ENCODE assay signal across 28 cellular contexts in genomic region chr3:121231872-121232271, GRCh38.
"Had no signal": no experiment of that assay in that cellular context is flagged by ENCODE, and none has a peak within 500 bp of the region (broad histone marks: within the 10 kb centered on the region; RNA-seq: fewer than 3 reads in every experiment).

No MANE protein-coding gene starts in this region.

- H3K36me3 Mint-ChIP-seq: activated CD8-positive, alpha-beta memory T cell treated with anti-CD3 and anti-CD28 coated beads, Interleukin-2, amount 10 ng/mL, durations not matched to agents 7 days and 5 days; brain; mesothelial cell of epicardium; naive thymus-derived CD8-positive, alpha-beta T cell; neural progenitor cell; stimulated activated naive B cell treated with anti-CD40 and anti-IgM and Interleukin-4, amounts not matched to agents 10 μg/mL and 1 μg/mL and 100 μg/mL, for 72 hours had no signal

- H3K36me3 ChIP-seq: colonic mucosa, neural progenitor cell, sigmoid colon, transverse colon, uterus had no signal

- H3K4me3 Mint-ChIP-seq: activated CD4-positive, alpha-beta T cell treated with anti-CD3 and anti-CD28 coated beads, Interleukin-2, amount 10 ng/mL, durations not matched to agents 7 days and 5 days; activated CD8-positive, alpha-beta memory T cell treated with anti-CD3 and anti-CD28 coated beads, Interleukin-2, amount 10 ng/mL, durations not matched to agents 7 days and 5 days; activated CD8-positive, alpha-beta T cell treated with anti-CD3 and anti-CD28 coated beads for 36 hours; activated naive CD8-positive, alpha-beta T cell treated with anti-CD3 and anti-CD28 coated beads, Interleukin-2, amount 50 U/mL, for 24 hours; brain; central memory CD8-positive, alpha-beta T cell; effector memory CD8-positive, alpha-beta T cell; mesothelial cell of epicardium; naive thymus-derived CD8-positive, alpha-beta T cell; neural progenitor cell; stimulated activated naive B cell treated with anti-CD40 and anti-IgM and Interleukin-4, amounts not matched to agents 10 μg/mL and 1 μg/mL and 100 μg/mL, for 72 hours had no signal

- H3K27ac Mint-ChIP-seq: activated CD4-positive, alpha-beta T cell treated with anti-CD3 and anti-CD28 coated beads, Interleukin-2, amount 10 ng/mL, durations not matched to agents 7 days and 5 days; activated CD8-positive, alpha-beta memory T cell treated with anti-CD3 and anti-CD28 coated beads, Interleukin-2, amount 10 ng/mL, durations not matched to agents 7 days and 5 days; activated CD8-positive, alpha-beta T cell treated with anti-CD3 and anti-CD28 coated beads for 36 hours; activated naive CD8-positive, alpha-beta T cell treated with anti-CD3 and anti-CD28 coated beads, Interleukin-2, amount 50 U/mL, for 24 hours; brain; effector memory CD8-positive, alpha-beta T cell; mesothelial cell of epicardium; naive thymus-derived CD8-positive, alpha-beta T cell; neural progenitor cell; stimulated activated naive B cell treated with anti-CD40 and anti-IgM and Interleukin-4, amounts not matched to agents 10 μg/mL and 1 μg/mL and 100 μg/mL, for 72 hours had no signal

- H3K27ac ChIP-seq: colonic mucosa, dorsolateral prefrontal cortex, neural progenitor cell, sigmoid colon, transverse colon, uterus had no signal

- DNase-seq: activated CD4-positive, alpha-beta T cell treated with anti-CD3 and anti-CD28 coated beads, Interleukin-2, amount 10 ng/mL, durations not matched to agents 7 days and 5 days; activated CD8-positive, alpha-beta memory T cell treated with anti-CD3 and anti-CD28 coated beads, Interleukin-2, amount 10 ng/mL, durations not matched to agents 7 days and 5 days; activated CD8-positive, alpha-beta T cell treated with anti-CD3 and anti-CD28 coated beads for 36 hours; activated effector memory CD4-positive, alpha-beta T cell treated with anti-CD3 and anti-CD28 coated beads, Interleukin-2, amount 50 U/mL, for 16 hours; activated naive CD4-positive, alpha-beta T cell treated with anti-CD3 and anti-CD28 coated beads, Interleukin-2, amount 50 U/mL, for 16 hours; activated naive CD8-positive, alpha-beta T cell treated with anti-CD3 and anti-CD28 coated beads, Interleukin-2, amount 50 U/mL, for 24 hours; activated T-cell treated with anti-CD3 and anti-CD28 coated beads for 4 hours; colonic mucosa; dorsolateral prefrontal cortex; effector memory CD8-positive, alpha-beta T cell; hippocampal formation; kidney glomerular epithelial cell; left ventricle myocardium superior; mammary epithelial cell; naive thymus-derived CD8-positive, alpha-beta T cell; retina; sigmoid colon; stimulated activated CD4-positive, alpha-beta T cell treated with anti-CD3 and anti-CD28 coated beads, Interleukin-15, amount 100 ng/mL, for 24 hours; stimulated activated naive B cell treated with anti-CD40 and anti-IgM and Interleukin-4, amounts not matched to agents 10 μg/mL and 1 μg/mL and 100 μg/mL, for 72 hours; transverse colon; uterus had no signal

- H3K9me3 Mint-ChIP-seq: activated CD4-positive, alpha-beta T cell treated with anti-CD3 and anti-CD28 coated beads, Interleukin-2, amount 10 ng/mL, durations not matched to agents 7 days and 5 days; activated CD8-positive, alpha-beta T cell treated with anti-CD3 and anti-CD28 coated beads for 36 hours; activated naive CD8-positive, alpha-beta T cell treated with anti-CD3 and anti-CD28 coated beads, Interleukin-2, amount 50 U/mL, for 24 hours; brain; central memory CD8-positive, alpha-beta T cell; effector memory CD8-positive, alpha-beta T cell; mesothelial cell of epicardium; naive thymus-derived CD8-positive, alpha-beta T cell; neural progenitor cell; stimulated activated naive B cell treated with anti-CD40 and anti-IgM and Interleukin-4, amounts not matched to agents 10 μg/mL and 1 μg/mL and 100 μg/mL, for 72 hours had no signal

- H3K4me1 Mint-ChIP-seq: activated CD4-positive, alpha-beta T cell treated with anti-CD3 and anti-CD28 coated beads, Interleukin-2, amount 10 ng/mL, durations not matched to agents 7 days and 5 days; activated CD8-positive, alpha-beta memory T cell treated with anti-CD3 and anti-CD28 coated beads, Interleukin-2, amount 10 ng/mL, durations not matched to agents 7 days and 5 days; activated naive CD8-positive, alpha-beta T cell treated with anti-CD3 and anti-CD28 coated beads, Interleukin-2, amount 50 U/mL, for 24 hours; brain; central memory CD8-positive, alpha-beta T cell; mesothelial cell of epicardium; naive thymus-derived CD8-positive, alpha-beta T cell; stimulated activated naive B cell treated with anti-CD40 and anti-IgM and Interleukin-4, amounts not matched to agents 10 μg/mL and 1 μg/mL and 100 μg/mL, for 72 hours had no signal

- H3K27me3 Mint-ChIP-seq: activated CD8-positive, alpha-beta memory T cell treated with anti-CD3 and anti-CD28 coated beads, Interleukin-2, amount 10 ng/mL, durations not matched to agents 7 days and 5 days; activated CD8-positive, alpha-beta T cell treated with anti-CD3 and anti-CD28 coated beads for 36 hours; activated naive CD8-positive, alpha-beta T cell treated with anti-CD3 and anti-CD28 coated beads, Interleukin-2, amount 50 U/mL, for 24 hours; brain; central memory CD8-positive, alpha-beta T cell; effector memory CD8-positive, alpha-beta T cell; stimulated activated naive B cell treated with anti-CD40 and anti-IgM and Interleukin-4, amounts not matched to agents 10 μg/mL and 1 μg/mL and 100 μg/mL, for 72 hours had no signal

- H3K27me3 ChIP-seq: colonic mucosa, dorsolateral prefrontal cortex, neural progenitor cell, sigmoid colon, transverse colon, uterus had no signal

- ATAC-seq: activated CD4-positive, CD25-positive, alpha-beta regulatory T cell treated with anti-CD3 and anti-CD28 coated beads, Interleukin-2, amount 50 U/mL, for 24 hours; activated CD8-positive, alpha-beta memory T cell treated with anti-CD3 and anti-CD28 coated beads, Interleukin-2, amount 10 ng/mL, durations not matched to agents 7 days and 5 days; activated CD8-positive, alpha-beta T cell treated with anti-CD3 and anti-CD28 coated beads for 36 hours; activated naive CD8-positive, alpha-beta T cell treated with anti-CD3 and anti-CD28 coated beads, Interleukin-2, amount 50 U/mL, for 24 hours; effector memory CD8-positive, alpha-beta T cell; esophagus mucosa; left ventricle myocardium superior; naive thymus-derived CD8-positive, alpha-beta T cell; stimulated activated naive B cell treated with anti-CD40 and anti-IgM and Interleukin-4, amounts not matched to agents 10 μg/mL and 1 μg/mL and 100 μg/mL, for 72 hours had no signal

- H3K4me3 ChIP-seq: colonic mucosa, dorsolateral prefrontal cortex, neural progenitor cell, sigmoid colon, smooth muscle cell, transverse colon, uterus had no signal
